ENCODE assay signal across 37 cellular contexts in genomic region chr1:214880956-214881355, GRCh38.
"Had no signal": no experiment of that assay in that cellular context is flagged by ENCODE, and none has a peak within 500 bp of the region (broad histone marks: within the 10 kb centered on the region; RNA-seq: fewer than 3 reads in every experiment).

No MANE protein-coding gene starts in this region.

- H3K27ac Mint-ChIP-seq: activated CD4-positive, alpha-beta memory T cell treated with anti-CD3 and anti-CD28 coated beads, Interleukin-2, amount 10 ng/mL, durations not matched to agents 7 days and 5 days; activated CD4-positive, alpha-beta T cell treated with anti-CD3 and anti-CD28 coated beads for 36 hours; activated CD4-positive, alpha-beta T cell treated with anti-CD3 and anti-CD28 coated beads, Interleukin-2, amount 10 ng/mL, durations not matched to agents 7 days and 5 days; activated CD8-positive, alpha-beta memory T cell treated with anti-CD3 and anti-CD28 coated beads, Interleukin-2, amount 10 ng/mL, durations not matched to agents 7 days and 5 days; activated CD8-positive, alpha-beta T cell treated with anti-CD3 and anti-CD28 coated beads, Interleukin-2, amount 10 ng/mL, durations not matched to agents 7 days and 5 days; activated naive CD4-positive, alpha-beta T cell treated with anti-CD3 and anti-CD28 coated beads, Interleukin-2, amount 10 ng/mL, durations not matched to agents 7 days and 5 days; activated naive CD4-positive, alpha-beta T cell treated with anti-CD3 and anti-CD28 coated beads, Interleukin-2, amount 50 U/mL, for 24 hours; activated naive CD8-positive, alpha-beta T cell; activated naive CD8-positive, alpha-beta T cell treated with anti-CD3 and anti-CD28 coated beads, Interleukin-2, amount 10 ng/mL, durations not matched to agents 7 days and 5 days; activated naive CD8-positive, alpha-beta T cell treated with anti-CD3 and anti-CD28 coated beads, Interleukin-2, amount 50 U/mL, for 24 hours; activated T-cell treated with anti-CD3 and anti-CD28 coated beads, Interleukin-2, amount 50 U/mL, for 24 hours; activated T-helper 2 cell treated with anti-CD3 and anti-CD28 coated beads, Interferon-gamma antibody, Interleukin-2, Interleukin-4, amounts not matched to agents 10 μg/mL and 5 μg/mL and 100 μg/mL, durations not matched to agents 14 hours and 24 hours and 36 hours; T-helper 1 cell treated with Interleukin-12 subunit alpha and Interleukin-12 subunit beta and Interleukin-4 antibody, amounts not matched to agents 30 μg/mL and 1 μg/mL, for 36 hours; T-helper 2 cell treated with Interferon-gamma antibody and Interleukin-4, amounts not matched to agents 5 μg/mL and 100 μg/mL, for 36 hours; WTC11 had no signal

- H3K27me3 ChIP-seq: ascending aorta, body of pancreas, brain microvascular endothelial cell, breast epithelium had no signal

- ATAC-seq: activated CD4-positive, alpha-beta T cell treated with anti-CD3 and anti-CD28 coated beads for 36 hours; activated CD4-positive, CD25-positive, alpha-beta regulatory T cell treated with anti-CD3 and anti-CD28 coated beads, Interleukin-2, amount 50 U/mL, for 24 hours; activated CD8-positive, alpha-beta memory T cell treated with anti-CD3 and anti-CD28 coated beads, Interleukin-2, amount 10 ng/mL, durations not matched to agents 7 days and 5 days; activated CD8-positive, alpha-beta T cell treated with anti-CD3 and anti-CD28 coated beads, Interleukin-2, amount 10 ng/mL, durations not matched to agents 7 days and 5 days; activated naive CD8-positive, alpha-beta T cell treated with anti-CD3 and anti-CD28 coated beads, Interleukin-2, amount 50 U/mL, for 24 hours; body of pancreas; WTC11 had no signal

- H3K4me1 ChIP-seq: ascending aorta, body of pancreas, breast epithelium had no signal

- H3K27me3 Mint-ChIP-seq: activated CD4-positive, alpha-beta memory T cell treated with anti-CD3 and anti-CD28 coated beads, Interleukin-2, amount 10 ng/mL, durations not matched to agents 7 days and 5 days; activated CD4-positive, alpha-beta T cell treated with anti-CD3 and anti-CD28 coated beads for 36 hours; activated CD4-positive, alpha-beta T cell treated with anti-CD3 and anti-CD28 coated beads, Interleukin-2, amount 10 ng/mL, durations not matched to agents 7 days and 5 days; activated CD8-positive, alpha-beta memory T cell treated with anti-CD3 and anti-CD28 coated beads, Interleukin-2, amount 10 ng/mL, durations not matched to agents 7 days and 5 days; activated naive CD4-positive, alpha-beta T cell treated with anti-CD3 and anti-CD28 coated beads, Interleukin-2, amount 10 ng/mL, durations not matched to agents 7 days and 5 days; activated naive CD8-positive, alpha-beta T cell; activated naive CD8-positive, alpha-beta T cell treated with anti-CD3 and anti-CD28 coated beads, Interleukin-2, amount 10 ng/mL, durations not matched to agents 7 days and 5 days; activated naive CD8-positive, alpha-beta T cell treated with anti-CD3 and anti-CD28 coated beads, Interleukin-2, amount 50 U/mL, for 24 hours; activated T-cell treated with anti-CD3 and anti-CD28 coated beads, Interleukin-2, amount 50 U/mL, for 24 hours had no signal

- H3K9me3 ChIP-seq: ascending aorta, body of pancreas, breast epithelium had no signal

- H3K36me3 ChIP-seq: ascending aorta, brain microvascular endothelial cell, breast epithelium, WERI-Rb-1 had no signal

- DNase-seq: activated CD4-positive, alpha-beta memory T cell treated with anti-CD3 and anti-CD28 coated beads, Interleukin-2, amount 10 ng/mL, durations not matched to agents 7 days and 5 days; activated CD4-positive, alpha-beta T cell treated with anti-CD3 and anti-CD28 coated beads for 1 hour; activated CD4-positive, alpha-beta T cell treated with anti-CD3 and anti-CD28 coated beads for 36 hours; activated CD4-positive, alpha-beta T cell treated with anti-CD3 and anti-CD28 coated beads for 48 hours; activated CD4-positive, alpha-beta T cell treated with anti-CD3 and anti-CD28 coated beads, Interleukin-2, amount 10 ng/mL, durations not matched to agents 7 days and 5 days; activated CD4-positive, alpha-beta T cell treated with anti-CD3 and anti-CD28 coated beads, Interleukin-2, amount 50 U/mL, for 48 hours; activated CD4-positive, CD25-positive, alpha-beta regulatory T cell; activated CD8-positive, alpha-beta memory T cell treated with anti-CD3 and anti-CD28 coated beads for 24 hours; activated CD8-positive, alpha-beta memory T cell treated with anti-CD3 and anti-CD28 coated beads, Interleukin-2, amount 10 ng/mL, durations not matched to agents 7 days and 5 days; activated CD8-positive, alpha-beta memory T cell treated with anti-CD3 and anti-CD28 coated beads, Interleukin-2, amount 50 U/mL, for 48 hours; activated CD8-positive, alpha-beta T cell treated with anti-CD3 and anti-CD28 coated beads, Interleukin-2, amount 10 ng/mL, durations not matched to agents 7 days and 5 days; activated effector memory CD4-positive, alpha-beta T cell treated with Interleukin-2 at 50 U/mL for 16 hours; activated gamma-delta T cell; activated naive CD4-positive, alpha-beta T cell treated with anti-CD3 and anti-CD28 coated beads, Interleukin-2, amount 10 ng/mL, durations not matched to agents 7 days and 5 days; activated naive CD4-positive, alpha-beta T cell treated with Interleukin-2 at 50 U/mL for 16 hours; activated naive CD8-positive, alpha-beta T cell treated with anti-CD3 and anti-CD28 coated beads, Interleukin-2, amount 10 ng/mL, durations not matched to agents 7 days and 5 days; activated naive CD8-positive, alpha-beta T cell treated with anti-CD3 and anti-CD28 coated beads, Interleukin-2, amount 50 U/mL, for 24 hours; activated T-cell treated with anti-CD3 and anti-CD28 coated beads, Interleukin-2, amount 50 U/mL, for 24 hours; activated T-cell treated with anti-CD3 and anti-CD28 coated beads, Interleukin-2, amount 50 U/mL, for 48 hours; amygdala; anterior cingulate cortex; body of pancreas; brain microvascular endothelial cell; central memory CD4-positive, alpha-beta T cell; T-helper 2 cell; T-helper 9 cell; WERI-Rb-1 had no signal

- H3K4me1 Mint-ChIP-seq: activated CD4-positive, alpha-beta memory T cell treated with anti-CD3 and anti-CD28 coated beads, Interleukin-2, amount 10 ng/mL, durations not matched to agents 7 days and 5 days; activated CD4-positive, alpha-beta T cell treated with anti-CD3 and anti-CD28 coated beads for 36 hours; activated CD4-positive, alpha-beta T cell treated with anti-CD3 and anti-CD28 coated beads, Interleukin-2, amount 10 ng/mL, durations not matched to agents 7 days and 5 days; activated CD8-positive, alpha-beta memory T cell treated with anti-CD3 and anti-CD28 coated beads, Interleukin-2, amount 10 ng/mL, durations not matched to agents 7 days and 5 days; activated naive CD4-positive, alpha-beta T cell treated with anti-CD3 and anti-CD28 coated beads, Interleukin-2, amount 10 ng/mL, durations not matched to agents 7 days and 5 days; activated naive CD4-positive, alpha-beta T cell treated with anti-CD3 and anti-CD28 coated beads, Interleukin-2, amount 50 U/mL, for 24 hours; activated naive CD8-positive, alpha-beta T cell treated with anti-CD3 and anti-CD28 coated beads, Interleukin-2, amount 10 ng/mL, durations not matched to agents 7 days and 5 days; activated naive CD8-positive, alpha-beta T cell treated with anti-CD3 and anti-CD28 coated beads, Interleukin-2, amount 50 U/mL, for 24 hours; WTC11 had no signal

- H3K27ac ChIP-seq: ascending aorta, body of pancreas, brain microvascular endothelial cell, breast epithelium, WERI-Rb-1 had no signal

- H3K4me3 ChIP-seq: ascending aorta, body of pancreas, breast epithelium had no signal

- FAIRE-seq: colon had no signal

- H3K9me3 Mint-ChIP-seq: activated CD4-positive, alpha-beta memory T cell treated with anti-CD3 and anti-CD28 coated beads, Interleukin-2, amount 10 ng/mL, durations not matched to agents 7 days and 5 days; activated CD4-positive, alpha-beta T cell treated with anti-CD3 and anti-CD28 coated beads, Interleukin-2, amount 10 ng/mL, durations not matched to agents 7 days and 5 days; activated naive CD4-positive, alpha-beta T cell treated with anti-CD3 and anti-CD28 coated beads, Interleukin-2, amount 10 ng/mL, durations not matched to agents 7 days and 5 days; activated T-helper 2 cell treated with anti-CD3 and anti-CD28 coated beads, Interferon-gamma antibody, Interleukin-2, Interleukin-4, amounts not matched to agents 10 μg/mL and 5 μg/mL and 100 μg/mL, durations not matched to agents 14 hours and 24 hours and 36 hours; T-helper 1 cell treated with Interleukin-12 subunit alpha and Interleukin-12 subunit beta and Interleukin-4 antibody, amounts not matched to agents 30 μg/mL and 1 μg/mL, for 36 hours; T-helper 2 cell treated with Interferon-gamma antibody and Interleukin-4, amounts not matched to agents 5 μg/mL and 100 μg/mL, for 36 hours had no signal

- H3K36me3 Mint-ChIP-seq: activated CD8-positive, alpha-beta memory T cell treated with anti-CD3 and anti-CD28 coated beads, Interleukin-2, amount 10 ng/mL, durations not matched to agents 7 days and 5 days; activated naive CD4-positive, alpha-beta T cell treated with anti-CD3 and anti-CD28 coated beads, Interleukin-2, amount 10 ng/mL, durations not matched to agents 7 days and 5 days; activated naive CD4-positive, alpha-beta T cell treated with anti-CD3 and anti-CD28 coated beads, Interleukin-2, amount 50 U/mL, for 24 hours; activated naive CD8-positive, alpha-beta T cell; activated naive CD8-positive, alpha-beta T cell treated with anti-CD3 and anti-CD28 coated beads, Interleukin-2, amount 10 ng/mL, durations not matched to agents 7 days and 5 days; WTC11 had no signal

- H3K4me3 Mint-ChIP-seq: activated CD4-positive, alpha-beta memory T cell treated with anti-CD3 and anti-CD28 coated beads, Interleukin-2, amount 10 ng/mL, durations not matched to agents 7 days and 5 days; activated CD4-positive, alpha-beta T cell treated with anti-CD3 and anti-CD28 coated beads for 36 hours; activated CD4-positive, alpha-beta T cell treated with anti-CD3 and anti-CD28 coated beads, Interleukin-2, amount 10 ng/mL, durations not matched to agents 7 days and 5 days; activated CD8-positive, alpha-beta memory T cell treated with anti-CD3 and anti-CD28 coated beads, Interleukin-2, amount 10 ng/mL, durations not matched to agents 7 days and 5 days; activated CD8-positive, alpha-beta T cell treated with anti-CD3 and anti-CD28 coated beads, Interleukin-2, amount 10 ng/mL, durations not matched to agents 7 days and 5 days; activated naive CD4-positive, alpha-beta T cell treated with anti-CD3 and anti-CD28 coated beads, Interleukin-2, amount 10 ng/mL, durations not matched to agents 7 days and 5 days; activated naive CD4-positive, alpha-beta T cell treated with anti-CD3 and anti-CD28 coated beads, Interleukin-2, amount 50 U/mL, for 24 hours; activated naive CD8-positive, alpha-beta T cell; activated naive CD8-positive, alpha-beta T cell treated with anti-CD3 and anti-CD28 coated beads, Interleukin-2, amount 10 ng/mL, durations not matched to agents 7 days and 5 days; activated naive CD8-positive, alpha-beta T cell treated with anti-CD3 and anti-CD28 coated beads, Interleukin-2, amount 50 U/mL, for 24 hours; activated T-cell treated with anti-CD3 and anti-CD28 coated beads, Interleukin-2, amount 50 U/mL, for 24 hours; T-helper 1 cell treated with Interleukin-12 subunit alpha and Interleukin-12 subunit beta and Interleukin-4 antibody, amounts not matched to agents 30 μg/mL and 1 μg/mL, for 36 hours; T-helper 2 cell treated with Interferon-gamma antibody and Interleukin-4, amounts not matched to agents 5 μg/mL and 100 μg/mL, for 36 hours; WTC11 had no signal
